Comparison of ENCODE assay signal across 7 cellular contexts in genomic region chr6:105879902-105880547, GRCh38.
A peak's percentile ranks its signal among the peaks of the same experiment; 100 is the strongest.
DNase-seq lines count a peak whose midpoint lies in the region; ATAC-seq and TF ChIP-seq lines count a peak whose summit lies in the region.

No MANE protein-coding gene starts in this region.

- peaks cover 0 to 2% of the 10 kb centered on the region in 2 donors for H3K9me3 Mint-ChIP-seq in stimulated activated naive B cell treated with anti-CD40 and anti-IgM and Interleukin-4, amounts not matched to agents 10 μg/mL and 1 μg/mL and 100 μg/mL, for 72 hours

- H3K27me3 Mint-ChIP-seq in stimulated activated naive B cell treated with anti-CD40 and anti-IgM and Interleukin-4, amounts not matched to agents 10 μg/mL and 1 μg/mL and 100 μg/mL, for 72 hours = peaks cover 0 to 7% of the 10 kb centered on the region in 2 donors

- TF ChIP-seq POLR2A in erythroblast (IDR thresholded peaks at IDR 0.05; ENCODE audit: low read length) = no peak

- ATAC-seq in GM21723 (IDR thresholded peaks at IDR 0.05; ENCODE audit: unreplicated experiment) (peak; percentile 74), psoas muscle (no peak), HG03469 (IDR thresholded peaks at IDR 0.05; ENCODE audit: unreplicated experiment) (no peak)
- peak; percentile 72 to 80 for ATAC-seq in stimulated activated naive B cell treated with anti-CD40 and anti-IgM and Interleukin-4, amounts not matched to agents 10 μg/mL and 1 μg/mL and 100 μg/mL, for 72 hours (replicated peaks)

- no peaks in the 10 kb centered on the region for H3K9me3 ChIP-seq in psoas muscle

- no peaks in the 10 kb centered on the region for H3K4me1 ChIP-seq in psoas muscle

- no peaks in the 10 kb centered on the region for H3K36me3 ChIP-seq in psoas muscle (ENCODE audit: insufficient read depth in 1 of 2, low read depth in 1 of 2)

- no peaks in the 10 kb centered on the region for H3K36me3 Mint-ChIP-seq in stimulated activated naive B cell treated with anti-CD40 and anti-IgM and Interleukin-4, amounts not matched to agents 10 μg/mL and 1 μg/mL and 100 μg/mL, for 72 hours

- H3K27ac ChIP-seq in psoas muscle = no peak overlapping the region

- WGBS in psoas muscle, 3 donors = 61 to 66% (median 65%) methylated on average over 13 of the region's 13 CpGs

- peak overlapping the region; percentile 40 to 63 for H3K4me3 Mint-ChIP-seq in stimulated activated naive B cell treated with anti-CD40 and anti-IgM and Interleukin-4, amounts not matched to agents 10 μg/mL and 1 μg/mL and 100 μg/mL, for 72 hours

- no peak for TF ChIP-seq CTCF in psoas muscle (IDR thresholded peaks at IDR 0.05)

- peak overlapping the region; percentile 32 for H3K27ac Mint-ChIP-seq in stimulated activated naive B cell treated with anti-CD40 and anti-IgM and Interleukin-4, amounts not matched to agents 10 μg/mL and 1 μg/mL and 100 μg/mL, for 72 hours

- H3K4me3 ChIP-seq in psoas muscle = no peak overlapping the region

- H3K4me1 Mint-ChIP-seq in stimulated activated naive B cell treated with anti-CD40 and anti-IgM and Interleukin-4, amounts not matched to agents 10 μg/mL and 1 μg/mL and 100 μg/mL, for 72 hours = peaks cover 51 to 73% of the 10 kb centered on the region in 2 donors

- H3K27me3 ChIP-seq in psoas muscle (ENCODE audit: insufficient read depth in 3 of 3, low read length in 2 of 3) = peaks cover 0 to 4% (median 0%) of the 10 kb centered on the region in 3 donors

- intact Hi-C loops in psoas muscle (cut with DNase I) = no loop called here

- DNase-seq in OCI-M1 (lab: John Stamatoyannopoulos, UW) = peak; percentile 86
- DNase-seq in globus pallidus (ENCODE audit: low spot score) = peak; percentile 69
- peak; percentile 65 for DNase-seq in stimulated activated naive B cell treated with anti-CD40 and anti-IgM and Interleukin-4, amounts not matched to agents 10 μg/mL and 1 μg/mL and 100 μg/mL, for 72 hours
- no peak for DNase-seq in psoas muscle
- no peak for DNase-seq in erythroblast (lab: John Stamatoyannopoulos, UW)

Comparison
In these comparisons a context has a peak if more than half of its experiments do, and no peak if none do; other contexts are left out.
1. ATAC-seq: peak in GM21723 (single experiment) and stimulated activated naive B cell treated with anti-CD40 and anti-IgM and Interleukin-4, amounts not matched to agents 10 μg/mL and 1 μg/mL and 100 μg/mL, for 72 hours (2 of 2); none in psoas muscle (0 of 4) and HG03469 (single experiment).
2. DNase-seq: peak in OCI-M1 (single experiment), globus pallidus (single experiment) and stimulated activated naive B cell treated with anti-CD40 and anti-IgM and Interleukin-4, amounts not matched to agents 10 μg/mL and 1 μg/mL and 100 μg/mL, for 72 hours (single experiment); none in psoas muscle (0 of 2) and erythroblast (0 of 2).